In the genomic region with DNA sequence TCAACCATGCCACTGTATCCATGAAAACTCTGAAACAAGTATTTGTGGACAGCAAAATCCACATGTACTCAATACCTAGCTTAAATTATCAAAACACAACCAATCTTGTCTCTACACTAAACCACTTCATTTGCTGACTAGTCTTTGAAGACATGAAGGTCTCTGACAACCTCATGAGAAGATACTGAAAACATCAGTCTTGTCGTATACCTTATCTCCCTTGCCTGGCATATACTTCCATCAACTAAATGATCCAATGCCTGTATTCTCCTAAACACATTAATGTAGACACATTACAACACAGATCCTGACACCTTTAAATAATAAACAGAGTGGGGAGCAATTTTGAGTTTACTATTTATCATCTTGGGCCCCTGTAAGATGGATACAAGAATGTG, we compare ENCODE assay signal across 1 cellular context.
A peak's percentile ranks its signal among the peaks of the same experiment; 100 is the strongest.
TF ChIP-seq lines count a peak whose summit lies in the region.

No MANE protein-coding gene starts in this region.

TF ChIP-seq in WTC11, 78 proteins besides CTCF, POLR2A, EP300 and RAD21 (continued from another document):
- TF ChIP-seq ATF1 (CRISPR knock-in tag; IDR thresholded peaks at IDR 0.05) (no peak), SOX15 (CRISPR knock-in tag; IDR thresholded peaks at IDR 0.05) (no peak), ZNF317 (CRISPR knock-in tag; IDR thresholded peaks at IDR 0.05; ENCODE audit: borderline replicate concordance, low read depth) (no peak), TEAD1 (CRISPR knock-in tag; IDR thresholded peaks at IDR 0.05) (no peak), SMAD3 (CRISPR knock-in tag; IDR thresholded peaks at IDR 0.05; ENCODE audit: borderline replicate concordance) (no peak), PRRX2 (CRISPR knock-in tag; IDR thresholded peaks at IDR 0.05) (peak; percentile 62; the same call in 1 of the 2 replicates), HMGXB4 (CRISPR knock-in tag; IDR thresholded peaks at IDR 0.05) (no peak), MAX (CRISPR knock-in tag; IDR thresholded peaks at IDR 0.05) (no peak), NFE2L1 (CRISPR knock-in tag; IDR thresholded peaks at IDR 0.05) (no peak), HMGA2 (CRISPR knock-in tag; IDR thresholded peaks at IDR 0.05) (no peak), NFATC4 (CRISPR knock-in tag; IDR thresholded peaks at IDR 0.05) (peak; percentile 75), TP53 (CRISPR knock-in tag; IDR thresholded peaks at IDR 0.05) (no peak), IRF2 (CRISPR knock-in tag; IDR thresholded peaks at IDR 0.05; ENCODE audit: borderline replicate concordance, low read depth) (no peak), OVOL2 (CRISPR knock-in tag; IDR thresholded peaks at IDR 0.05; ENCODE audit: borderline replicate concordance) (no peak), EMX1 (CRISPR knock-in tag; IDR thresholded peaks at IDR 0.05) (peak; percentile 80; the same call in 1 of the 2 replicates), ERG (CRISPR knock-in tag; IDR thresholded peaks at IDR 0.05) (peak; percentile 81; the same call in 1 of the 2 replicates), ZNF416 (CRISPR knock-in tag; IDR thresholded peaks at IDR 0.05) (peak; percentile 87; the same call in 1 of the 2 replicates), GABPB1 (CRISPR knock-in tag; IDR thresholded peaks at IDR 0.05) (no peak), ZNF671 (CRISPR knock-in tag; IDR thresholded peaks at IDR 0.05) (peak; percentile 90; the same call in 1 of the 2 replicates), CREB1 (CRISPR knock-in tag; IDR thresholded peaks at IDR 0.05) (no peak), ZNF512 (CRISPR knock-in tag; IDR thresholded peaks at IDR 0.05; ENCODE audit: borderline replicate concordance) (no peak)
- TF ChIP-seq, protein P1, sequence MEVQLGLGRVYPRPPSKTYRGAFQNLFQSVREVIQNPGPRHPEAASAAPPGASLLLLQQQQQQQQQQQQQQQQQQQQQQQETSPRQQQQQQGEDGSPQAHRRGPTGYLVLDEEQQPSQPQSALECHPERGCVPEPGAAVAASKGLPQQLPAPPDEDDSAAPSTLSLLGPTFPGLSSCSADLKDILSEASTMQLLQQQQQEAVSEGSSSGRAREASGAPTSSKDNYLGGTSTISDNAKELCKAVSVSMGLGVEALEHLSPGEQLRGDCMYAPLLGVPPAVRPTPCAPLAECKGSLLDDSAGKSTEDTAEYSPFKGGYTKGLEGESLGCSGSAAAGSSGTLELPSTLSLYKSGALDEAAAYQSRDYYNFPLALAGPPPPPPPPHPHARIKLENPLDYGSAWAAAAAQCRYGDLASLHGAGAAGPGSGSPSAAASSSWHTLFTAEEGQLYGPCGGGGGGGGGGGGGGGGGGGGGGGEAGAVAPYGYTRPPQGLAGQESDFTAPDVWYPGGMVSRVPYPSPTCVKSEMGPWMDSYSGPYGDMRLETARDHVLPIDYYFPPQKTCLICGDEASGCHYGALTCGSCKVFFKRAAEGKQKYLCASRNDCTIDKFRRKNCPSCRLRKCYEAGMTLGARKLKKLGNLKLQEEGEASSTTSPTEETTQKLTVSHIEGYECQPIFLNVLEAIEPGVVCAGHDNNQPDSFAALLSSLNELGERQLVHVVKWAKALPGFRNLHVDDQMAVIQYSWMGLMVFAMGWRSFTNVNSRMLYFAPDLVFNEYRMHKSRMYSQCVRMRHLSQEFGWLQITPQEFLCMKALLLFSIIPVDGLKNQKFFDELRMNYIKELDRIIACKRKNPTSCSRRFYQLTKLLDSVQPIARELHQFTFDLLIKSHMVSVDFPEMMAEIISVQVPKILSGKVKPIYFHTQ (CRISPR knock-in tag; IDR thresholded peaks at IDR 0.05), result peak; percentile 36; the same call in 1 of the 2 replicates
- TF ChIP-seq, protein P2, sequence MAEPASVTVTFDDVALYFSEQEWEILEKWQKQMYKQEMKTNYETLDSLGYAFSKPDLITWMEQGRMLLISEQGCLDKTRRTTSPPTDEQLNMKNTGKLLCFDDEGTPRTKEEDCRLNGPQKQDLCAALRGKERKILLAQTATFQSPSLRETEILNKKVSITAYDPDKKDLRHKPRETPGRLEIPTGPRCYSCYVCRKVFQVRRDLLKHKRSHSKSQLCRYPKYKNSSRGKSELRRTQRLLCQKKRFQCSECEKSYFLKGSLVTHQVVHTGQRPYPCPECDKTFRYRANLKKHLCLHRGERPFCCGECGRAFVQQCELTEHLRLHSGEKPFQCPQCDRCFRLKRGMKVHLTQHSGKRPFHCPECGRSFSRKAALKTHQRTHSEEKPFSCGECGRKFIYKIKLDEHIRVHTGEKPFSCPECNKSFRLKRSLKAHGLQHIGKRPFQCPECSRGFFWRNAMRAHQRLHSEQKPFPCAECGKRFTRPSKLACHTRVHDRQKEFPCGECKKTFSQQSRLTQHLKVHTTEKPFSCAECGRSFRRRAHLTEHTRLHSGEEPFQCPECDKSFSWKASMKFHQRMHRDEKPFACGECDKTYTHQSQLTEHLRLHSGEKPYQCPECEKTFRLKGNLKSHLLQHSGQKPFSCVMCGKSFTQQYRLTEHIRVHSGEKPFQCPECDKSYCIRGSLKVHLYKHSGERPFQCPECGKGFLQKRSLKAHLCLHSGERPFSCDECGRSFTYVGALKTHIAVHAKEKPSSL (CRISPR knock-in tag; conservative IDR thresholded peaks at IDR 0.05), result peak; percentile 79
- TF ChIP-seq, protein P3, sequence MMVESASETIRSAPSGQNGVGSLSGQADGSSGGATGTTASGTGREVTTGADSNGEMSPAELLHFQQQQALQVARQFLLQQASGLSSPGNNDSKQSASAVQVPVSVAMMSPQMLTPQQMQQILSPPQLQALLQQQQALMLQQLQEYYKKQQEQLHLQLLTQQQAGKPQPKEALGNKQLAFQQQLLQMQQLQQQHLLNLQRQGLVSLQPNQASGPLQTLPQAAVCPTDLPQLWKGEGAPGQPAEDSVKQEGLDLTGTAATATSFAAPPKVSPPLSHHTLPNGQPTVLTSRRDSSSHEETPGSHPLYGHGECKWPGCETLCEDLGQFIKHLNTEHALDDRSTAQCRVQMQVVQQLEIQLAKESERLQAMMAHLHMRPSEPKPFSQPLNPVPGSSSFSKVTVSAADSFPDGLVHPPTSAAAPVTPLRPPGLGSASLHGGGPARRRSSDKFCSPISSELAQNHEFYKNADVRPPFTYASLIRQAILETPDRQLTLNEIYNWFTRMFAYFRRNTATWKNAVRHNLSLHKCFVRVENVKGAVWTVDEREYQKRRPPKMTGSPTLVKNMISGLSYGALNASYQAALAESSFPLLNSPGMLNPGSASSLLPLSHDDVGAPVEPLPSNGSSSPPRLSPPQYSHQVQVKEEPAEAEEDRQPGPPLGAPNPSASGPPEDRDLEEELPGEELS (CRISPR knock-in tag; IDR thresholded peaks at IDR 0.05), result no peak
- TF ChIP-seq, protein P4, sequence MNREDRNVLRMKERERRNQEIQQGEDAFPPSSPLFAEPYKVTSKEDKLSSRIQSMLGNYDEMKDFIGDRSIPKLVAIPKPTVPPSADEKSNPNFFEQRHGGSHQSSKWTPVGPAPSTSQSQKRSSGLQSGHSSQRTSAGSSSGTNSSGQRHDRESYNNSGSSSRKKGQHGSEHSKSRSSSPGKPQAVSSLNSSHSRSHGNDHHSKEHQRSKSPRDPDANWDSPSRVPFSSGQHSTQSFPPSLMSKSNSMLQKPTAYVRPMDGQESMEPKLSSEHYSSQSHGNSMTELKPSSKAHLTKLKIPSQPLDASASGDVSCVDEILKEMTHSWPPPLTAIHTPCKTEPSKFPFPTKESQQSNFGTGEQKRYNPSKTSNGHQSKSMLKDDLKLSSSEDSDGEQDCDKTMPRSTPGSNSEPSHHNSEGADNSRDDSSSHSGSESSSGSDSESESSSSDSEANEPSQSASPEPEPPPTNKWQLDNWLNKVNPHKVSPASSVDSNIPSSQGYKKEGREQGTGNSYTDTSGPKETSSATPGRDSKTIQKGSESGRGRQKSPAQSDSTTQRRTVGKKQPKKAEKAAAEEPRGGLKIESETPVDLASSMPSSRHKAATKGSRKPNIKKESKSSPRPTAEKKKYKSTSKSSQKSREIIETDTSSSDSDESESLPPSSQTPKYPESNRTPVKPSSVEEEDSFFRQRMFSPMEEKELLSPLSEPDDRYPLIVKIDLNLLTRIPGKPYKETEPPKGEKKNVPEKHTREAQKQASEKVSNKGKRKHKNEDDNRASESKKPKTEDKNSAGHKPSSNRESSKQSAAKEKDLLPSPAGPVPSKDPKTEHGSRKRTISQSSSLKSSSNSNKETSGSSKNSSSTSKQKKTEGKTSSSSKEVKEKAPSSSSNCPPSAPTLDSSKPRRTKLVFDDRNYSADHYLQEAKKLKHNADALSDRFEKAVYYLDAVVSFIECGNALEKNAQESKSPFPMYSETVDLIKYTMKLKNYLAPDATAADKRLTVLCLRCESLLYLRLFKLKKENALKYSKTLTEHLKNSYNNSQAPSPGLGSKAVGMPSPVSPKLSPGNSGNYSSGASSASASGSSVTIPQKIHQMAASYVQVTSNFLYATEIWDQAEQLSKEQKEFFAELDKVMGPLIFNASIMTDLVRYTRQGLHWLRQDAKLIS (CRISPR knock-in tag; IDR thresholded peaks at IDR 0.05; ENCODE audit: borderline replicate concordance), result no peak
